ENCODE assay signal across 20 cellular contexts in the genomic region with DNA sequence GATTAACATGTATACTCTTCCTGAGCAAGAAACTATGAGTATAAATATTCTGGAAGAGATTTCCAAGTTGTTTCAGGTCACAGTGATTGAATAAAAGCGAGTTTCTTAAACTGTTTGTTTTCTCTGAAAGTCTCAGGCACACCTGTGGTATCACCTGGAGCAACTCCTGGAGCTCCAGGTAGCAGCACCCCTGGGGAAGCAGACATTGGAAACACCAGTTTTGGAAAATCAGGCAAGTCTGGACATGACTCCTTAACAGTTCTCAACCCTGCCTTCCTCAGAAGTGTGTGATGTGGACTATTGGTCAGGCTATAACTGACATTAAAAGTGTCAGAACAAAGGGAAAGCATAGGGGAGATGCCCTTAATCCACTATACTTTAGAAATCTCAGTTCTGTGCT.
"Had no signal": no experiment of that assay in that cellular context is flagged by ENCODE, and none has a peak within 500 bp of the region (broad histone marks: within the 10 kb centered on the region; RNA-seq: fewer than 3 reads in every experiment).

No MANE protein-coding gene starts in this region.

- H2AFZ ChIP-seq: hepatocyte, neural progenitor cell had no signal

- H3K27ac ChIP-seq: colonic mucosa, esophagus muscularis mucosa, hepatocyte, left lung, neural progenitor cell, psoas muscle, thoracic aorta, uterus had no signal

- H3K27ac Mint-ChIP-seq: activated CD4-positive, alpha-beta memory T cell treated with anti-CD3 and anti-CD28 coated beads for 36 hours; activated CD8-positive, alpha-beta memory T cell treated with anti-CD3 and anti-CD28 coated beads, Interleukin-2, amount 10 ng/mL, durations not matched to agents 7 days and 5 days; activated T-helper 2 cell treated with anti-CD3 and anti-CD28 coated beads, Interferon-gamma antibody, Interleukin-2, Interleukin-4, amounts not matched to agents 10 μg/mL and 5 μg/mL and 100 μg/mL, durations not matched to agents 14 hours and 24 hours and 36 hours; naive B cell had no signal

- H3K4me3 ChIP-seq: colonic mucosa, esophagus muscularis mucosa, hepatocyte, left lung, neural progenitor cell, psoas muscle, thoracic aorta, uterus had no signal

- H3K27me3 ChIP-seq: colonic mucosa, esophagus muscularis mucosa, hepatocyte, left lung, neural progenitor cell, uterus had no signal

- ATAC-seq: activated CD8-positive, alpha-beta memory T cell treated with anti-CD3 and anti-CD28 coated beads, Interleukin-2, amount 10 ng/mL, durations not matched to agents 7 days and 5 days; left lung; psoas muscle; sciatic nerve had no signal

- H3K4me1 Mint-ChIP-seq: activated CD8-positive, alpha-beta memory T cell treated with anti-CD3 and anti-CD28 coated beads, Interleukin-2, amount 10 ng/mL, durations not matched to agents 7 days and 5 days; naive B cell had no signal

- FAIRE-seq: endometrium, kidney had no signal

- H3K36me3 Mint-ChIP-seq: activated CD4-positive, alpha-beta memory T cell treated with anti-CD3 and anti-CD28 coated beads for 36 hours; activated CD8-positive, alpha-beta memory T cell treated with anti-CD3 and anti-CD28 coated beads, Interleukin-2, amount 10 ng/mL, durations not matched to agents 7 days and 5 days; neural progenitor cell had no signal

- H3K9me3 ChIP-seq: colonic mucosa, esophagus muscularis mucosa, psoas muscle, thoracic aorta, uterus had no signal

- DNase-seq: activated CD4-positive, alpha-beta memory T cell treated with anti-CD3 and anti-CD28 coated beads for 36 hours; activated CD4-positive, alpha-beta T cell treated with anti-CD3 and anti-CD28 coated beads for 1 hour; activated CD8-positive, alpha-beta memory T cell treated with anti-CD3 and anti-CD28 coated beads, Interleukin-2, amount 10 ng/mL, durations not matched to agents 7 days and 5 days; activated naive CD4-positive, alpha-beta T cell treated with anti-CD3 and anti-CD28 coated beads, Interleukin-2, amount 50 U/mL, for 16 hours; activated T-cell treated with anti-CD3 and anti-CD28 coated beads, Interleukin-2, amount 50 U/mL, for 1 hour; central memory CD4-positive, alpha-beta T cell; colonic mucosa; kidney; left lung; naive B cell; psoas muscle; T1000; uterus had no signal

- H3K27me3 Mint-ChIP-seq: activated CD4-positive, alpha-beta memory T cell treated with anti-CD3 and anti-CD28 coated beads for 36 hours; activated CD8-positive, alpha-beta memory T cell treated with anti-CD3 and anti-CD28 coated beads, Interleukin-2, amount 10 ng/mL, durations not matched to agents 7 days and 5 days had no signal

- H3K4me3 Mint-ChIP-seq: activated CD4-positive, alpha-beta memory T cell treated with anti-CD3 and anti-CD28 coated beads for 36 hours; activated CD8-positive, alpha-beta memory T cell treated with anti-CD3 and anti-CD28 coated beads, Interleukin-2, amount 10 ng/mL, durations not matched to agents 7 days and 5 days; naive B cell; neural progenitor cell had no signal

- H3K79me2 ChIP-seq: hepatocyte had no signal

- H3K4me2 ChIP-seq: hepatocyte, neural progenitor cell had no signal

- H3K36me3 ChIP-seq: colonic mucosa, esophagus muscularis mucosa, left lung, neural progenitor cell, thoracic aorta, uterus had no signal

- H3K4me1 ChIP-seq: colonic mucosa, esophagus muscularis mucosa, left lung, neural progenitor cell, psoas muscle, uterus had no signal

- H3K9ac ChIP-seq: neural progenitor cell had no signal
